26 cellular contexts compared by ENCODE assay signal in the genomic region with DNA sequence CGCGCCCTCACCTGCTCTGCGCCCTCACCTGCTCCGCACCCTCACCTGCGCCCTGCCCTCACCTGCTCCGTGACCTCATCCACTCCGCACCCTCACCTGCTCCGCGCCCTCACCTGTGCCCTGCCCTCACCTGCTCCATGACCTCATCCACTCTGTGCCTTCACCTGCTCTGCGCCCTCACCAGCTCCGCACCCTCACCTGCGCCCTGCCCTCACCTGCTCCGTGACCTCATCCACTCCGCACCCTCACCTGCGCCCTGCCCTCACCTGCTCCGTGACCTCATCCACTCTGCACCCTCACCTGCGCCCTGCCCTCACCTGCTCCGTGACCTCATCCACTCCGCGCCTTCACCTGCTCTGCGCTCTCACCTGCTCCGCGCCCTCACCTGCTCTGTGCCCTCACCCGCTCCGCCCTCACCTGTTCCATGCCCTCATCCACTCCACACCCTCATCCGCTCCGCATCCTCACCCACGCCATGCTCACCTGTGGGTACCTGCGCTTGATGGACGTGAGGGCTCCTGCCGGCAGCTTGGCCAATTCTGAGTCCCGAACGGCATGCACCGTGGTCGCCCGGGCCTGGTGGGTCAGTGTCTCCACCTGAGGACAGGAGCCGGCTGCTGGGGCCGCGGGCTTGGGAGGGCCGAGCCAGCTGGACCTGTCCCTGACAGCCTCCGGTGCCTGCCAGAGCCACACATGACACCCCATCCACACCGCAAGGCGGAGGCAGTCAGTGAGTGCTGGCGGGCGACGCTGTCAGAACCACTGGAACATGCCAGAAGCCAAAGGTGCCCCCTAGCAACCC. TPM values are rescaled to one million over a fixed set of nuclear protein-coding genes. Genes with fewer than 3 reads are reported as not detected.
DNase-seq lines count a peak whose midpoint lies in the region; ATAC-seq and TF ChIP-seq lines count a peak whose summit lies in the region.
"Had no signal": no experiment of that assay in that cellular context is flagged by ENCODE, and none has a peak within 500 bp of the region (broad histone marks: within the 10 kb centered on the region; RNA-seq: fewer than 3 reads in every experiment).

No MANE protein-coding gene starts in this region.

- no peak for TF ChIP-seq CTCF in right atrium auricular region (IDR thresholded peaks at IDR 0.05)
- TF ChIP-seq CTCF in coronary artery (IDR thresholded peaks at IDR 0.05), result no peak
- TF ChIP-seq CTCF in mucosa of descending colon (IDR thresholded peaks at IDR 0.05), result no peak
- no peak for TF ChIP-seq CTCF in transverse colon (IDR thresholded peaks at IDR 0.05)

- 86 to 87% methylated on average over 28 to 46 of the region's 46 CpGs for WGBS in transverse colon (ENCODE audit: low coverage in 1 of 2), 2 donors

- H3K4me1 ChIP-seq in right atrium auricular region (no peaks in the 10 kb centered on the region), mucosa of descending colon (ENCODE audit: low read depth) (peaks cover 7% of the 10 kb centered on the region), transverse colon (peaks cover 0 to 10% (median 9%) of the 10 kb centered on the region in 4 donors)
- H3K4me1 ChIP-seq: lower lobe of right lung, pancreas, thyroid gland, vagina had no signal

- intact Hi-C loops in Right ventricle myocardium superior (cut with DNase I), result no loop called here
- intact Hi-C loops in mucosa of descending colon (cut with DNase I, micrococcal nuclease), result no loop called here
- intact Hi-C loops in transverse colon (cut with DNase I; ENCODE audit: low total_unique reads), result no loop called here

- TF ChIP-seq EP300 in transverse colon (IDR thresholded peaks at IDR 0.05; ENCODE audit: low read depth), result no peak

- DNase-seq in Right ventricle myocardium superior, result peak; percentile 61
- no peak for DNase-seq in right atrium auricular region (ENCODE audit: low spot score)
- DNase-seq in coronary artery (ENCODE audit: low spot score), result peak; percentile 71
- DNase-seq in mucosa of descending colon, result peak; percentile 16 to 85 (median 67)
- DNase-seq in transverse colon, result peak; percentile 59
- no peak for DNase-seq in activated gamma-delta T cell treated with Interleukin-2 at 50 U/mL for 16 hours
- no peak for DNase-seq in NCI-H2227 treated with DMSO at 0.1 percent for 48 hours (lab: John Stamatoyannopoulos, UW)
- DNase-seq: activated CD8-positive, alpha-beta T cell treated with anti-CD3 and anti-CD28 coated beads, Interleukin-2, amount 10 ng/mL, durations not matched to agents 7 days and 5 days; CD8-positive, alpha-beta T cell; effector memory CD4-positive, alpha-beta T cell; NCI-H1417 treated with DMSO at 0.1 percent for 48 hours; NCI-H2107; NCI-H446; NCI-H774; nephron progenitor cell; stimulated activated CD8-positive, alpha-beta memory T cell treated with anti-CD3 and anti-CD28 coated beads, Interleukin-4, amount 100 ng/mL, for 48 hours; thyroid gland had no signal

- H3K27me3 ChIP-seq in right atrium auricular region (no peaks in the 10 kb centered on the region), transverse colon (no peaks in the 10 kb centered on the region)
- H3K27me3 ChIP-seq: cardiac muscle cell, colonic mucosa, pancreas, thyroid gland, vagina had no signal

- H3K36me3 ChIP-seq in right atrium auricular region (peaks cover 6% of the 10 kb centered on the region), mucosa of descending colon (ENCODE audit: low read depth) (no peaks in the 10 kb centered on the region), transverse colon (no peaks in the 10 kb centered on the region)
- H3K36me3 ChIP-seq: cardiac muscle cell, colonic mucosa, vagina had no signal

- no peak overlapping the region for H3K27ac ChIP-seq in right atrium auricular region
- H3K27ac ChIP-seq in coronary artery, result no peak overlapping the region
- H3K27ac ChIP-seq in transverse colon, result peak overlapping the region in 3 of 4 donors; percentile 36 to 63 (median 56)
- H3K27ac ChIP-seq: cardiac muscle cell, colonic mucosa, epithelial cell of prostate, lower lobe of right lung, pancreas, thyroid gland, vagina had no signal

- peak; percentile 80 for ATAC-seq in Right ventricle myocardium superior (ENCODE audit: poor library complexity)
- ATAC-seq in mucosa of descending colon, result peak; percentile 76
- no peak for ATAC-seq in HG03108 (IDR thresholded peaks at IDR 0.05; ENCODE audit: unreplicated experiment)
- ATAC-seq: activated CD8-positive, alpha-beta T cell treated with anti-CD3 and anti-CD28 coated beads, Interleukin-2, amount 10 ng/mL, durations not matched to agents 7 days and 5 days; CD8-positive, alpha-beta T cell; GM12878; GM23338 had no signal

- TF ChIP-seq POLR2A in transverse colon (IDR thresholded peaks at IDR 0.05), result no peak

- in situ Hi-C loops in transverse colon (cut with MboI; ENCODE audit: low pct_ligation_motif_present in 1 of 4, low pct_unique_long_range_greater_than_20kb in 1 of 4, low sequenced_read_pairs in 3 of 4), result no loop called here

- no peak overlapping the region for H3K4me3 ChIP-seq in right atrium auricular region
- H3K4me3 ChIP-seq in coronary artery, result no peak overlapping the region
- no peak overlapping the region for H3K4me3 ChIP-seq in mucosa of descending colon
- H3K4me3 ChIP-seq in transverse colon, result no peak overlapping the region
- H3K4me3 ChIP-seq: cardiac muscle cell, colonic mucosa, GM12878, GM23338, lower lobe of right lung, pancreas, thyroid gland, vagina had no signal

- H3K9me3 ChIP-seq in right atrium auricular region (no peaks in the 10 kb centered on the region), mucosa of descending colon (no peaks in the 10 kb centered on the region), transverse colon (no peaks in the 10 kb centered on the region)
- H3K9me3 ChIP-seq: colonic mucosa, lower lobe of right lung, pancreas, thyroid gland, vagina had no signal

RNA-seq across cellular contexts. Expression of a gene that starts 35.6 kb away (rescaled TPM):
- total RNA-seq in Right ventricle myocardium superior (10.0 TPM), right atrium auricular region (10 to 100 TPM; 16.2 to 26.2 TPM), mucosa of descending colon (10 to 100 TPM; 30.1 to 48.0 (median 43.4) TPM), transverse colon (100 to 1,000 TPM in 1 of 4 donors, 10 to 100 TPM in 3; 44.6 to 130 (median 55.2) TPM)

RNA-seq across cellular contexts. Expression of a gene that starts 53.6 kb away (rescaled TPM):
- total RNA-seq in Right ventricle myocardium superior (not detected), right atrium auricular region (not detected), mucosa of descending colon (100 to 1,000 TPM in 1 of 3 donors, 10 to 100 TPM in 2; 36.7 to 127 (median 74.8) TPM), transverse colon (100 to 1,000 TPM in 1 of 4 donors, 10 to 100 TPM in 3; 20.7 to 109 (median 63.8) TPM)
- total RNA-seq: activated CD8-positive, alpha-beta T cell treated with anti-CD3 and anti-CD28 coated beads, Interleukin-2, amount 10 ng/mL, durations not matched to agents 7 days and 5 days; CD8-positive, alpha-beta T cell; GM12878; vagina had no signal

RNA-seq across cellular contexts. Expression of a gene that starts 55.5 kb away (rescaled TPM):
- total RNA-seq in Right ventricle myocardium superior (12.2 TPM), right atrium auricular region (1 to 10 TPM; 4.4 to 4.6 TPM), mucosa of descending colon (10 to 100 TPM; 16.7 to 27.4 (median 17.2) TPM), transverse colon (10 to 100 TPM; 16.0 to 95.4 (median 24.9) TPM)

RNA-seq across cellular contexts. Expression of a gene that starts 56.9 kb away (rescaled TPM):
- total RNA-seq in Right ventricle myocardium superior (272 TPM), right atrium auricular region (100 to 1,000 TPM; 172 to 238 TPM), mucosa of descending colon (10 to 100 TPM; 67.1 to 93.8 (median 93.5) TPM), transverse colon (100 to 1,000 TPM; 109 to 144 (median 119) TPM)

Comparison
In these comparisons a context has a peak if more than half of its experiments do, and no peak if none do; other contexts are left out.
1. DNase-seq: peak in Right ventricle myocardium superior (single experiment), coronary artery (single experiment), mucosa of descending colon (3 of 3) and transverse colon (single experiment); none in right atrium auricular region (single experiment), activated gamma-delta T cell treated with Interleukin-2 at 50 U/mL for 16 hours (single experiment) and NCI-H2227 treated with DMSO at 0.1 percent for 48 hours (single experiment).
2. H3K27ac ChIP-seq: peak in transverse colon (3 of 4); none in right atrium auricular region (0 of 2) and coronary artery (0 of 2).
3. RNA of a gene that starts 53.6 kb away (total RNA-seq): 20.7 to 109 TPM in transverse colon and 36.7 to 127 TPM in mucosa of descending colon; not detected in Right ventricle myocardium superior (single experiment) and not detected in right atrium auricular region; every median in the first group is over 10 times any median in the second.